In genomic region chr20:50725722-50726000, GRCh38 we compare ENCODE assay signal across 17 cellular contexts. TPM values are rescaled to one million over a fixed set of nuclear protein-coding genes. Genes with fewer than 3 reads are reported as not detected.
DNase-seq lines count a peak whose midpoint lies in the region; ATAC-seq and TF ChIP-seq lines count a peak whose summit lies in the region.
"Had no signal": no experiment of that assay in that cellular context is flagged by ENCODE, and none has a peak within 500 bp of the region (broad histone marks: within the 10 kb centered on the region; RNA-seq: fewer than 3 reads in every experiment).

No MANE protein-coding gene starts in this region.

- H2AK5ac ChIP-seq in neuronal stem cell (ENCODE audit: low read depth, low read length) = no peak overlapping the region

- POLR2A ChIA-PET in activated CD4-positive, alpha-beta T cell treated with anti-CD3 and anti-CD28 coated beads for 36 hours (lab: Charles Lee) = interaction anchor here (1.1 kb wide), 1 partner anchor 69 kb away, joined by 4 read pairs; the partner anchor contains the start of gene BCAS4

- H3K18ac ChIP-seq in neuronal stem cell (ENCODE audit: low read length) = no peak overlapping the region

- H3K79me1 ChIP-seq in neuronal stem cell (ENCODE audit: low read depth, low read length) = no peaks in the 10 kb centered on the region

- WGBS in heart left ventricle, 4 donors = 87 to 92% (median 90%) methylated on average over 10 of the region's 10 CpGs
- no CpG with 5 or more reads among the region's 10 CpGs for WGBS in neuronal stem cell (ENCODE audit: extremely low coverage in 2 of 2, insufficient read length in 2 of 2, insufficient replicate concordance in 1 of 2), 2 donors

- H3K9ac ChIP-seq in neuronal stem cell (ENCODE audit: low read depth, low read length, poor library complexity) = no peak overlapping the region

- no peak overlapping the region for H4K8ac ChIP-seq in neuronal stem cell (ENCODE audit: low read depth, low read length)

- CTCF ChIA-PET in activated CD4-positive, alpha-beta T cell treated with anti-CD3 and anti-CD28 coated beads for 36 hours (lab: Charles Lee) = interaction anchor here (0.6 to 3.5 kb wide), 6 partner anchors 20 to 262 kb away, joined by 3 to 27 read pairs (median 3); no protein-coding TSS in a partner anchor

- H4K91ac ChIP-seq in neuronal stem cell (ENCODE audit: low read depth, low read length, poor library complexity) = no peak overlapping the region

- H3K4ac ChIP-seq in neuronal stem cell (ENCODE audit: low read length) = no peak overlapping the region

- no peaks in the 10 kb centered on the region for H3K36me3 ChIP-seq in heart left ventricle
- no peaks in the 10 kb centered on the region for H3K36me3 ChIP-seq in neuronal stem cell (replicated peaks in 1 of 2; ENCODE audit: control insufficient read depth in 2 of 2, insufficient read depth in 2 of 2, low read length in 2 of 2)
- H3K36me3 ChIP-seq in uterus = no peaks in the 10 kb centered on the region

- H2BK12ac ChIP-seq in neuronal stem cell (ENCODE audit: low read length) = no peak overlapping the region

- no peaks in the 10 kb centered on the region for H3K27me3 Mint-ChIP-seq in activated CD4-positive, alpha-beta T cell treated with anti-CD3 and anti-CD28 coated beads for 36 hours

- H2BK5ac ChIP-seq in neuronal stem cell (ENCODE audit: low read length) = no peak overlapping the region

- no peaks in the 10 kb centered on the region for H3K9me3 Mint-ChIP-seq in activated CD4-positive, alpha-beta T cell treated with anti-CD3 and anti-CD28 coated beads for 36 hours (ENCODE audit: low read depth)
- H3K9me3 Mint-ChIP-seq: CD14-positive monocyte; dendritic cell treated with granulocyte-macrophage colony-stimulating factor and Interleukin-4, amounts not matched to agents 40 ng/mL and 50 ng/mL, for 4 days had no signal

- no peak overlapping the region for H2AFZ ChIP-seq in neuronal stem cell (ENCODE audit: low read length)

- H3K4me2 ChIP-seq in neuronal stem cell (ENCODE audit: insufficient read depth, low read length, poor library complexity, severe bottlenecking) = no peak overlapping the region

- H3K23ac ChIP-seq in neuronal stem cell (ENCODE audit: low read depth, low read length, poor library complexity) = no peak overlapping the region

- no peak overlapping the region for H2BK15ac ChIP-seq in neuronal stem cell (ENCODE audit: low read length)

- H3K27ac ChIP-seq in heart left ventricle = peak overlapping the region in 10 of 12 donors; percentile 7 to 89 (median 74)
- peak overlapping the region; percentile 77 to 86 for H3K27ac ChIP-seq in coronary artery
- peak overlapping the region; percentile 86 for H3K27ac ChIP-seq in neuronal stem cell (replicated peaks; ENCODE audit: low read length)
- H3K27ac ChIP-seq in uterus = peak overlapping the region; percentile 89 to 93
- H3K27ac ChIP-seq: VCaP had no signal

- H3K36me3 Mint-ChIP-seq in activated CD4-positive, alpha-beta T cell treated with anti-CD3 and anti-CD28 coated beads for 36 hours (ENCODE audit: low read depth) = no peaks in the 10 kb centered on the region
- H3K36me3 Mint-ChIP-seq: CD14-positive monocyte had no signal

- no peak overlapping the region for H3K4me3 Mint-ChIP-seq in activated CD4-positive, alpha-beta T cell treated with anti-CD3 and anti-CD28 coated beads for 36 hours
- H3K4me3 Mint-ChIP-seq: CD14-positive monocyte; dendritic cell treated with granulocyte-macrophage colony-stimulating factor and Interleukin-4, amounts not matched to agents 40 ng/mL and 50 ng/mL, for 4 days had no signal

- no peak for TF ChIP-seq CTCF in heart left ventricle (IDR thresholded peaks at IDR 0.05)
- TF ChIP-seq CTCF in coronary artery (IDR thresholded peaks at IDR 0.05) = no peak
- no peak for TF ChIP-seq CTCF in uterus (IDR thresholded peaks at IDR 0.05)

- H3K27me3 ChIP-seq in heart left ventricle (peaks cover 0 to 4% (median 0%) of the 10 kb centered on the region in 9 donors), neuronal stem cell (ENCODE audit: control insufficient read depth in 3 of 3, insufficient read depth in 3 of 3, low read depth in 1 of 3, low read length in 3 of 3) (no peaks in the 10 kb centered on the region), uterus (no peaks in the 10 kb centered on the region)

- H2BK120ac ChIP-seq in neuronal stem cell (ENCODE audit: low read depth, low read length) = no peak overlapping the region

- no peak overlapping the region for H3K27ac Mint-ChIP-seq in activated CD4-positive, alpha-beta T cell treated with anti-CD3 and anti-CD28 coated beads for 36 hours
- H3K27ac Mint-ChIP-seq: CD14-positive monocyte; dendritic cell treated with granulocyte-macrophage colony-stimulating factor and Interleukin-4, amounts not matched to agents 40 ng/mL and 50 ng/mL, for 4 days had no signal

- H3K9me3 ChIP-seq in heart left ventricle (no peaks in the 10 kb centered on the region), neuronal stem cell (replicated peaks in 1 of 2; ENCODE audit: control insufficient read depth in 2 of 2, insufficient read depth in 1 of 2, low read depth in 1 of 2, low read length in 2 of 2) (no peaks in the 10 kb centered on the region), uterus (no peaks in the 10 kb centered on the region)

- H3K4me1 ChIP-seq in heart left ventricle (peaks cover 0 to 42% (median 19%) of the 10 kb centered on the region in 12 donors), neuronal stem cell (ENCODE audit: control insufficient read depth in 2 of 2, insufficient read depth in 1 of 2, low read depth in 1 of 2, low read length in 2 of 2) (peaks cover 14 to 20% of the 10 kb centered on the region in 2 donors), uterus (peaks cover 15 to 17% of the 10 kb centered on the region in 2 donors)

- H3K4me3 ChIP-seq in heart left ventricle (no peak overlapping the region), coronary artery (no peak overlapping the region), neuronal stem cell (ENCODE audit: low read length in 2 of 2) (no peak overlapping the region), uterus (no peak overlapping the region)

- H3K14ac ChIP-seq in neuronal stem cell (ENCODE audit: low read length) = no peak overlapping the region

- no peak for ATAC-seq in heart left ventricle
- no peak for ATAC-seq in activated CD4-positive, alpha-beta T cell treated with anti-CD3 and anti-CD28 coated beads for 36 hours

- intact Hi-C loops in heart left ventricle (cut with DNase I) (no loop called here), cardiac septum (cut with DNase I) (no loop called here), uterus (cut with DNase I; ENCODE audit: low total_unique reads) (no loop called here)
- intact Hi-C loops in activated CD4-positive, alpha-beta T cell treated with anti-CD3 and anti-CD28 coated beads for 36 hours (cut with DNase I, micrococcal nuclease) = no loop called here

- TF ChIP-seq POLR2A in heart left ventricle (IDR thresholded peaks at IDR 0.05) (no peak), uterus (IDR thresholded peaks at IDR 0.05) (no peak)

- peaks cover 19% of the 10 kb centered on the region for H3K4me1 Mint-ChIP-seq in activated CD4-positive, alpha-beta T cell treated with anti-CD3 and anti-CD28 coated beads for 36 hours

- no peak for DNase-seq in heart left ventricle
- no peak for DNase-seq in cardiac septum (ENCODE audit: low spot score)
- DNase-seq in coronary artery (ENCODE audit: low spot score) = no peak
- no peak for DNase-seq in neuronal stem cell (ENCODE audit: low spot score)
- no peak for DNase-seq in uterus
- no peak for DNase-seq in SKM-1 treated with dmso at 0.1 percent for 144 hours (lab: John Stamatoyannopoulos, UW; ENCODE audit: unreplicated experiment)
- no peak for DNase-seq in NCI-H446 (lab: John Stamatoyannopoulos, UW)
- DNase-seq in activated CD4-positive, alpha-beta T cell treated with anti-CD3 and anti-CD28 coated beads for 36 hours = no peak
- DNase-seq: activated CD4-positive, alpha-beta T cell treated with anti-CD3 and anti-CD28 coated beads, Interleukin-2, amount 50 U/mL, for 48 hours; activated naive CD4-positive, alpha-beta T cell treated with Interleukin-2 at 50 U/mL for 16 hours; DMS79 treated with DMSO at 0.1 percent for 48 hours; NCI-H146; stimulated activated CD4-positive, alpha-beta T cell treated with anti-CD3 and anti-CD28 coated beads, Interleukin-4, amount 100 ng/mL, for 4 hours; stimulated activated CD8-positive, alpha-beta memory T cell treated with anti-CD3 and anti-CD28 coated beads, Interleukin-4, amount 100 ng/mL, for 48 hours had no signal

RNA-seq across cellular contexts. Expression of gene PARD6B, which starts 5.7 kb away (rescaled TPM):
- total RNA-seq in heart left ventricle (10 to 100 TPM in 1 of 9 donors, 1 to 10 TPM in 8; 2.7 to 12.2 (median 5.1) TPM), cardiac septum (3.7 TPM), uterus (10 to 100 TPM in 2 of 4 donors, 1 to 10 TPM in 2; 2.0 to 13.2 (median 7.8) TPM)
- 1 to 10 TPM; 1.3 to 2.4 TPM for polyA plus RNA-seq in heart left ventricle
- polyA plus RNA-seq in neuronal stem cell (2013, experiment 1 of 2) = 9.2 TPM
- polyA plus RNA-seq in neuronal stem cell (2013, experiment 2 of 2) = 10.3 TPM
- total RNA-seq in activated CD4-positive, alpha-beta T cell treated with anti-CD3 and anti-CD28 coated beads for 36 hours = 1 to 10 TPM; 4.9 to 6.2 TPM

RNA-seq across cellular contexts. Expression of gene RIPOR3, which starts 34.3 kb away (rescaled TPM):
- total RNA-seq in heart left ventricle (10 to 100 TPM in 2 of 9 donors, 1 to 10 TPM in 7; 2.4 to 10.4 (median 4.9) TPM), cardiac septum (3.4 TPM), uterus (10 to 100 TPM in 3 of 4 donors, 1 to 10 TPM in 1; 9.1 to 85.4 (median 17.8) TPM)
- polyA plus RNA-seq in heart left ventricle = 10 to 100 TPM in 1 of 2 donors, 1 to 10 TPM in 1; 3.0 to 20.7 TPM
- polyA plus RNA-seq in neuronal stem cell (2013, experiment 1 of 2) = 2.5 TPM
- 2.3 TPM for polyA plus RNA-seq in neuronal stem cell (2013, experiment 2 of 2)
- not detected for total RNA-seq in activated CD4-positive, alpha-beta T cell treated with anti-CD3 and anti-CD28 coated beads for 36 hours
- polyA plus RNA-seq: CD14-positive monocyte had no signal
